In genomic region chrX:138191998-138192397, GRCh38 we compare ENCODE assay signal across 8 cellular contexts.
DNase-seq lines count a peak whose midpoint lies in the region; ATAC-seq and TF ChIP-seq lines count a peak whose summit lies in the region.

No MANE protein-coding gene starts in this region.

- H3K27me3 ChIP-seq in RWPE2 (ENCODE audit: insufficient read depth, poor library complexity, severe bottlenecking) = no peaks in the 10 kb centered on the region

- H3K36me3 ChIP-seq in RWPE2 (ENCODE audit: low read depth) = no peaks in the 10 kb centered on the region

- ATAC-seq in RWPE2 (ENCODE audit: low read depth) = no peak
- ATAC-seq in GM21529 (IDR thresholded peaks at IDR 0.05; ENCODE audit: unreplicated experiment) = no peak
- ATAC-seq in GM21723 (IDR thresholded peaks at IDR 0.05; ENCODE audit: unreplicated experiment) = no peak

- H3K9me3 ChIP-seq in RWPE2 (ENCODE audit: severe bottlenecking) = no peaks in the 10 kb centered on the region

- no peak overlapping the region for H3K27ac ChIP-seq in RWPE2 (ENCODE audit: poor library complexity, severe bottlenecking)

- in situ Hi-C loops in ACHN (cut with HindIII; ENCODE audit: low pct_ligation_motif_present, low pct_unique_long_range_greater_than_20kb, low sequenced_read_pairs) = no loop called here

- TF ChIP-seq CTCF in GM12874 (IDR thresholded peaks at IDR 0.05; ENCODE audit: insufficient read depth, low read depth, low read length) (0 out of 2 replicates have a peak, but pooled peaks have one; percentile 24), RWPE2 (IDR thresholded peaks at IDR 0.05; ENCODE audit: poor library complexity, severe bottlenecking) (peak; percentile 48)

- H3K4me1 ChIP-seq in RWPE2 (ENCODE audit: insufficient read depth, poor library complexity, severe bottlenecking) = no peaks in the 10 kb centered on the region

- peak; percentile 22 for DNase-seq in ACHN
- DNase-seq in RWPE2 (ENCODE audit: low spot score) = no peak
- DNase-seq in iPS DF 4.7 (ENCODE audit: extremely low read depth, low spot score) = peak; percentile 9
- DNase-seq in DMS79 treated with DMSO at 0.1 percent for 48 hours (lab: John Stamatoyannopoulos, UW) = no peak
- DNase-seq in NCI-H1694 (lab: John Stamatoyannopoulos, UW) = no peak

- H3K4me3 ChIP-seq in RWPE2 (ENCODE audit: severe bottlenecking) = no peak overlapping the region

Comparison
In these comparisons a context has a peak if more than half of its experiments do, and no peak if none do; other contexts are left out.
1. DNase-seq: peak in ACHN (single experiment) and iPS DF 4.7 (single experiment); none in RWPE2 (single experiment), DMS79 treated with DMSO at 0.1 percent for 48 hours (single experiment) and NCI-H1694 (single experiment).